1 cellular context compared by ENCODE assay signal in genomic region chr16:87636050-87636684, GRCh38.
TF ChIP-seq lines count a peak whose summit lies in the region.

No MANE protein-coding gene starts in this region.

TF ChIP-seq in HEK293, 187 proteins besides CTCF, POLR2A, EP300 and RAD21 (continued from another document and continues in another):
- TF ChIP-seq ZEB2 (tag by site-specific recombination; IDR thresholded peaks at IDR 0.05) (no peak), REPIN1 (tag by site-specific recombination; IDR thresholded peaks at IDR 0.05; ENCODE audit: low read depth) (no peak), ZBTB48 (tag by site-specific recombination; IDR thresholded peaks at IDR 0.05) (peak; percentile 34; the same call in 1 of the 2 replicates), ZNF37A (tag by site-specific recombination; IDR thresholded peaks at IDR 0.05) (no peak), ZNF660 (tag by site-specific recombination; IDR thresholded peaks at IDR 0.05) (peak; percentile 57; the same call in 1 of the 2 replicates), FEZF1 (tag by site-specific recombination; IDR thresholded peaks at IDR 0.05) (no peak), PATZ1 (tag by site-specific recombination; IDR thresholded peaks at IDR 0.05) (peak; percentile 24; the same call in 1 of the 2 replicates), SP2 (tag by site-specific recombination; IDR thresholded peaks at IDR 0.05) (no peak), ZNF488 (tag by site-specific recombination; IDR thresholded peaks at IDR 0.05) (no peak), BCL11B (tag by site-specific recombination; IDR thresholded peaks at IDR 0.05; ENCODE audit: low read depth) (no peak), YY1 (tag by site-specific recombination; IDR thresholded peaks at IDR 0.05) (no peak), ZNF561 (tag by site-specific recombination; IDR thresholded peaks at IDR 0.05; ENCODE audit: borderline replicate concordance) (0 out of 2 replicates have a peak, but pooled peaks have one; percentile 56), ZXDB (tag by site-specific recombination; IDR thresholded peaks at IDR 0.05) (0 out of 2 replicates have a peak, but pooled peaks have one; percentile 24), HIC1 (tag by site-specific recombination; IDR thresholded peaks at IDR 0.05) (no peak), ZNF148 (tag by site-specific recombination; IDR thresholded peaks at IDR 0.05; ENCODE audit: borderline replicate concordance) (no peak), ZNF664 (tag by site-specific recombination; IDR thresholded peaks at IDR 0.05) (no peak), BCL6B (tag by site-specific recombination; IDR thresholded peaks at IDR 0.05) (no peak), ZNF366 (tag by site-specific recombination; conservative IDR thresholded peaks at IDR 0.05) (no peak), ZFP37 (tag by site-specific recombination; IDR thresholded peaks at IDR 0.05) (no peak), KLF17 (tag by site-specific recombination; IDR thresholded peaks at IDR 0.05) (no peak), ZNF324 (tag by site-specific recombination; IDR thresholded peaks at IDR 0.05) (no peak), ZNF449 (tag by site-specific recombination; IDR thresholded peaks at IDR 0.05) (peak; percentile 72), ZNF571 (tag by site-specific recombination; IDR thresholded peaks at IDR 0.05) (no peak), PBX3 (CRISPR knock-in tag; IDR thresholded peaks at IDR 0.05) (no peak), ZNF623 (tag by site-specific recombination; IDR thresholded peaks at IDR 0.05) (no peak), ZNF777 (tag by site-specific recombination; IDR thresholded peaks at IDR 0.05; ENCODE audit: borderline replicate concordance) (no peak), ZNF23 (tag by site-specific recombination; IDR thresholded peaks at IDR 0.05; ENCODE audit: borderline replicate concordance) (no peak), ZNF843 (tag by site-specific recombination; IDR thresholded peaks at IDR 0.05) (no peak), SP3 (tag by site-specific recombination; IDR thresholded peaks at IDR 0.05) (no peak), ZNF580 (tag by site-specific recombination; IDR thresholded peaks at IDR 0.05) (no peak), ZBTB6 (tag by site-specific recombination; IDR thresholded peaks at IDR 0.05) (0 out of 2 replicates have a peak, but pooled peaks have one; percentile 27), ZNF837 (tag by site-specific recombination; IDR thresholded peaks at IDR 0.05) (no peak), ZNF266 (tag by site-specific recombination; IDR thresholded peaks at IDR 0.05; ENCODE audit: low read depth) (no peak), ZBTB21 (tag by site-specific recombination; IDR thresholded peaks at IDR 0.05) (peak; percentile 21; the same call in 1 of the 2 replicates), ZNF274 (IDR thresholded peaks at IDR 0.05; ENCODE audit: low read length) (no peak), ZNF274 (tag by site-specific recombination; IDR thresholded peaks at IDR 0.05; ENCODE audit: borderline replicate concordance) (no peak), KLF16 (tag by site-specific recombination; IDR thresholded peaks at IDR 0.05) (0 out of 2 replicates have a peak, but pooled peaks have one; percentile 25), ZBTB7A (tag by site-specific recombination; IDR thresholded peaks at IDR 0.05; ENCODE audit: low read depth) (no peak), KLF10 (tag by site-specific recombination; IDR thresholded peaks at IDR 0.05) (no peak), PRDM10 (tag by site-specific recombination; IDR thresholded peaks at IDR 0.05) (peak; percentile 54), ZNF114 (tag by site-specific recombination; IDR thresholded peaks at IDR 0.05) (no peak), ZNF112 (tag by site-specific recombination; IDR thresholded peaks at IDR 0.05) (no peak), ZNF404 (tag by site-specific recombination; IDR thresholded peaks at IDR 0.05) (no peak), OSR2 (tag by site-specific recombination; IDR thresholded peaks at IDR 0.05) (no peak), ZNF629 (tag by site-specific recombination; IDR thresholded peaks at IDR 0.05) (0 out of 2 replicates have a peak, but pooled peaks have one; percentile 19), GLIS1 (tag by site-specific recombination; IDR thresholded peaks at IDR 0.05) (peak; percentile 44; the same call in 1 of the 2 replicates), ZBTB8A (tag by site-specific recombination; IDR thresholded peaks at IDR 0.05) (no peak), ZNF654 (tag by site-specific recombination; IDR thresholded peaks at IDR 0.05; ENCODE audit: low read depth) (peak; percentile 57), ZNF10 (tag by site-specific recombination; IDR thresholded peaks at IDR 0.05) (no peak)
